In the genomic region with DNA sequence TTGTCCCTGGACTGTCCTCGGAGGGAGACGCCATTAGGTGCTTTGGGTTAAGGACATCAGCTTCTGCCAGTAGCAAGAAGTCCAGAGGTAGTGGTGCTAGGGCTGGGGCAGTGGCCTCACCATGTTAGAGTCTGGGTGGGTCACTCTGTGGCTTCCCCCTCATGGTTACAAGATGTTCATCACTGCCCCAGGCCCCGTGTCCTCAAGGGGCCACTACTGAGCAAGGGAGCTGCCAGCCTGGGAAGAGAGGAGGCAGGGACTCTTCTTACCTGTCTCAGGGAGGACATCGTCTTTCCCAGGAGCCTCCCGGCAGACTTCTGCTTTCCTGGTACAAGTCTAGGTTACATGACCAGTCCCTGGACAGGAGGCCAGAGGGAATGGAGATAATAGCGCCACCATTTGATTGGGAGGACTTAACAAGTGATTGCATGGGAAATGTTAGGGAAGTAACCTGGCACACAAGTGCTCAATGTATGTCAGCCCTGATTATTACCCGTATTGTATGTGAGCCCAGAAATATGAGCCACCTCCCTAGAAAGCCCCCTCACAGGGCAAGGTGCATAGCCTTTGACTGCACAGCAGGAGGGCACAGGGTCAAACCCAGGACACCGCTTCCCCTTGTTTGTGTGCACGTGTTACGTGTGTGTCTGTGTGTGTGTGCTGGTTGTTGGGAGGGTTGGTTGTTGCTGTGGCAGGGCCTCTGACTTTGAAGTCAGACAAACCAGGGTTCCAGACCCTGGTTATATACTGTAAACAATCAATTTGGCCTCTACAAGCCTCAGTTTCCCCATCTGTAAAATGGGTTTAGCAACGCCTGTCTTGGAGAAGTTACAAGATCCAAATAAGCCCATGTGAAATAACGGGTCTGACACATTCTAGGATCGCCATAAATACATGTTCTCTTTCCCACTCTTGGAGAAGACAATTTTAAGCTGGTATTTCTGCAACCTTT, we compare ENCODE assay signal across 20 cellular contexts. TPM values are rescaled to one million over a fixed set of nuclear protein-coding genes. Genes with fewer than 3 reads are reported as not detected.
A peak's percentile ranks its signal among the peaks of the same experiment; 100 is the strongest.
DNase-seq lines count a peak whose midpoint lies in the region; ATAC-seq, FAIRE-seq and TF ChIP-seq lines count a peak whose summit lies in the region.
"Had no signal": no experiment of that assay in that cellular context is flagged by ENCODE, and none has a peak within 500 bp of the region (broad histone marks: within the 10 kb centered on the region; RNA-seq: fewer than 3 reads in every experiment).

No MANE protein-coding gene starts in this region.

- POLR2A ChIA-PET in H1 (lab: Charles Lee; ENCODE audit: partially characterized antibody), result interaction anchor here (1.7 kb wide), 1 partner anchor 15 kb away, joined by 3 read pairs; no protein-coding TSS in a partner anchor
- POLR2A ChIA-PET in CD8-positive, alpha-beta memory T cell (lab: Charles Lee), result no interaction called here

- H3K14ac ChIP-seq in H1 (ENCODE audit: insufficient read length) (no peak overlapping the region), neuronal stem cell (ENCODE audit: low read length) (no peak overlapping the region)

- no peaks in the 10 kb centered on the region for H3K9me3 Mint-ChIP-seq in CD8-positive, alpha-beta memory T cell

- ATAC-seq in GM18909 (IDR thresholded peaks at IDR 0.05; ENCODE audit: poor library complexity, unreplicated experiment), result no peak
- ATAC-seq: SK-N-SH treated with all-trans-retinoic acid at 6 μM for 48 hours had no signal

- no peak overlapping the region for H3K56ac ChIP-seq in H1 (replicated peaks; ENCODE audit: insufficient read length, low read depth, low read length)

- no peaks in the 10 kb centered on the region for H3K36me3 Mint-ChIP-seq in CD8-positive, alpha-beta memory T cell
- H3K36me3 Mint-ChIP-seq: CD4-positive, CD25-positive, alpha-beta regulatory T cell had no signal

- H3K27ac ChIP-seq in OCI-LY3 (ENCODE audit: low read length), result no peak overlapping the region
- H3K27ac ChIP-seq in H1 (ENCODE audit: low read depth, low read length), result no peak overlapping the region
- H3K27ac ChIP-seq in neuronal stem cell (replicated peaks; ENCODE audit: low read length), result no peak overlapping the region
- H3K27ac ChIP-seq in CD8-positive, alpha-beta memory T cell (ENCODE audit: low read depth, low read length), result no peak overlapping the region

- H3K79me2 ChIP-seq in OCI-LY3 (ENCODE audit: low read length), result no peaks in the 10 kb centered on the region
- H3K79me2 ChIP-seq in H1 (ENCODE audit: control insufficient read depth in 1 of 2, insufficient read depth in 2 of 2, low read length in 2 of 2), result no peaks in the 10 kb centered on the region

- H2BK120ac ChIP-seq in H1 (replicated peaks; ENCODE audit: low read depth, low read length) (no peak overlapping the region), neuronal stem cell (ENCODE audit: low read depth, low read length) (no peak overlapping the region)

- H4K5ac ChIP-seq in H1 (ENCODE audit: insufficient read length, low read depth, low read length), result no peak overlapping the region

- H2AK5ac ChIP-seq in H1 (ENCODE audit: low read depth, low read length) (no peak overlapping the region), neuronal stem cell (ENCODE audit: low read depth, low read length) (no peak overlapping the region)

- H3K4me1 ChIP-seq in OCI-LY3 (ENCODE audit: low read length), result peaks cover 8% of the 10 kb centered on the region
- peaks cover 0 to 6% (median 2%) of the 10 kb centered on the region in 4 experiments; a peak in 5 of 7 replicates for H3K4me1 ChIP-seq in H1 (replicated peaks in 1 of 4; ENCODE audit: control insufficient read depth in 3 of 4, insufficient read depth in 4 of 4, low read length in 3 of 4)
- no peaks in the 10 kb centered on the region for H3K4me1 ChIP-seq in neuronal stem cell (ENCODE audit: control insufficient read depth in 2 of 2, insufficient read depth in 1 of 2, low read depth in 1 of 2, low read length in 2 of 2)
- no peaks in the 10 kb centered on the region for H3K4me1 ChIP-seq in CD8-positive, alpha-beta memory T cell (ENCODE audit: insufficient read depth, low read length)

- H3K79me1 ChIP-seq in H1 (ENCODE audit: low read depth, low read length) (no peaks in the 10 kb centered on the region), neuronal stem cell (ENCODE audit: low read depth, low read length) (no peaks in the 10 kb centered on the region)

- no peaks in the 10 kb centered on the region for H3K36me3 ChIP-seq in H7 (replicated peaks; ENCODE audit: control insufficient read depth, insufficient read depth, low read length)
- H3K36me3 ChIP-seq in OCI-LY3 (replicated peaks; ENCODE audit: low read depth, low read length), result peaks cover 31% of the 10 kb centered on the region
- H3K36me3 ChIP-seq in H1 (ENCODE audit: control insufficient read depth in 2 of 4, insufficient read depth in 4 of 4, low read length in 3 of 4), result no peaks in the 10 kb centered on the region
- peaks cover 0 to 4% of the 10 kb centered on the region in 2 donors for H3K36me3 ChIP-seq in neuronal stem cell (replicated peaks in 1 of 2; ENCODE audit: control insufficient read depth in 2 of 2, insufficient read depth in 2 of 2, low read length in 2 of 2)
- H3K36me3 ChIP-seq in CD8-positive, alpha-beta memory T cell (ENCODE audit: insufficient read depth, low read length), result no peaks in the 10 kb centered on the region

- TF ChIP-seq EP300 in H1 (IDR thresholded peaks at IDR 0.05; ENCODE audit: borderline replicate concordance in 1 of 2, low read depth in 2 of 2, low read length in 2 of 2), result no peak

- no peak overlapping the region for H2BK5ac ChIP-seq in H1 (ENCODE audit: low read depth, low read length)
- no peak overlapping the region for H2BK5ac ChIP-seq in neuronal stem cell (ENCODE audit: low read length)

- H4K8ac ChIP-seq in H1 (ENCODE audit: extremely low read depth, insufficient read depth, low read length) (no peak overlapping the region), neuronal stem cell (ENCODE audit: low read depth, low read length) (no peak overlapping the region)

- H3K4me3 ChIP-seq in H7 (ENCODE audit: insufficient read depth, low read depth, low read length), result no peak overlapping the region
- no peak overlapping the region for H3K4me3 ChIP-seq in OCI-LY3 (ENCODE audit: low read length)
- H3K4me3 ChIP-seq in H1 (ENCODE audit: extremely low read depth in 1 of 4, insufficient read depth in 2 of 4, low read depth in 3 of 4, low read length in 4 of 4), result no peak overlapping the region
- no peak overlapping the region for H3K4me3 ChIP-seq in neuronal stem cell (ENCODE audit: low read length in 2 of 2)
- no peak overlapping the region for H3K4me3 ChIP-seq in CD8-positive, alpha-beta memory T cell (ENCODE audit: low read length)
- H3K4me3 ChIP-seq: MG63 had no signal

- no peaks in the 10 kb centered on the region for H3K27me3 ChIP-seq in H7 (ENCODE audit: control insufficient read depth, insufficient read depth, low read length)
- no peaks in the 10 kb centered on the region for H3K27me3 ChIP-seq in OCI-LY3 (ENCODE audit: low read depth, low read length)
- no peaks in the 10 kb centered on the region for H3K27me3 ChIP-seq in H1 (replicated peaks in 1 of 4; ENCODE audit: control insufficient read depth in 3 of 4, extremely low read depth in 1 of 4, insufficient read depth in 3 of 4, low read length in 3 of 4)
- H3K27me3 ChIP-seq in neuronal stem cell (ENCODE audit: control insufficient read depth in 3 of 3, insufficient read depth in 3 of 3, low read depth in 1 of 3, low read length in 3 of 3), result no peaks in the 10 kb centered on the region
- no peaks in the 10 kb centered on the region for H3K27me3 ChIP-seq in CD8-positive, alpha-beta memory T cell (ENCODE audit: insufficient read depth, low read length, poor library complexity, severe bottlenecking)
- H3K27me3 ChIP-seq: MG63 had no signal

- H3K18ac ChIP-seq in H1 (ENCODE audit: extremely low read depth, low read length), result no peak overlapping the region
- H3K18ac ChIP-seq in neuronal stem cell (ENCODE audit: low read length), result no peak overlapping the region

- H4K20me1 ChIP-seq in OCI-LY3 (ENCODE audit: insufficient read depth, low read length) (0 out of 2 replicates have a peak, but pooled peaks cover 6% of the 10 kb centered on the region), H1 (replicated peaks in 1 of 2; ENCODE audit: control insufficient read depth in 1 of 2, insufficient read depth in 2 of 2, low read length in 2 of 2) (no peaks in the 10 kb centered on the region)

- TF ChIP-seq POLR2A in H1 (IDR thresholded peaks at IDR 0.05; ENCODE audit: control extremely low read depth in 1 of 2, low read depth in 2 of 2, low read length in 2 of 2), result no peak

- no peak overlapping the region for H2BK20ac ChIP-seq in H1 (ENCODE audit: low read length)

- no peaks in the 10 kb centered on the region for H3K4me1 Mint-ChIP-seq in CD8-positive, alpha-beta memory T cell
- H3K4me1 Mint-ChIP-seq: CD4-positive, CD25-positive, alpha-beta regulatory T cell had no signal

- H3K4ac ChIP-seq in H1 (replicated peaks; ENCODE audit: insufficient read length, low read depth, low read length) (no peak overlapping the region), neuronal stem cell (ENCODE audit: low read length) (peak overlapping the region; percentile 1)

- H2BK12ac ChIP-seq in H1 (ENCODE audit: low read depth, low read length) (peak overlapping the region; percentile 10; the same call in 1 of the 2 replicates), neuronal stem cell (ENCODE audit: low read length) (no peak overlapping the region)

- no peak overlapping the region for H3K27ac Mint-ChIP-seq in CD8-positive, alpha-beta memory T cell
- H3K27ac Mint-ChIP-seq: B cell; CD4-positive, CD25-positive, alpha-beta regulatory T cell had no signal

- H3K27me3 Mint-ChIP-seq in CD8-positive, alpha-beta memory T cell, result peaks cover 9 to 29% of the 10 kb centered on the region in 2 donors
- H3K27me3 Mint-ChIP-seq: B cell had no signal

- WGBS in H1 (ENCODE audit: extremely low coverage in 1 of 2, insufficient coverage in 1 of 2, insufficient read length in 1 of 2, insufficient replicate concordance in 2 of 2, low coverage in 1 of 2, low lambda C conversion rate in 2 of 2, missing lambda C conversion rate in 1 of 2), 2 experiments, result 89% methylated on average over 13 of the region's 13 CpGs; no CpG with 5 or more reads in 1 of the 2 experiments
- no CpG with 5 or more reads among the region's 13 CpGs for WGBS in neuronal stem cell (ENCODE audit: extremely low coverage in 2 of 2, insufficient read length in 2 of 2, insufficient replicate concordance in 1 of 2), 2 donors

- CTCF ChIA-PET in H1 (lab: Charles Lee; ENCODE audit: partially characterized antibody), result interaction anchor here (0.7 to 1.8 kb wide), 7 partner anchors 14 to 817 kb away, joined by 3 to 5 read pairs (median 4); no protein-coding TSS in a partner anchor
- CTCF ChIA-PET in CD8-positive, alpha-beta memory T cell (lab: Charles Lee), result no interaction called here

- H3K23ac ChIP-seq in H1 (ENCODE audit: insufficient read length) (no peak overlapping the region), neuronal stem cell (ENCODE audit: low read depth, low read length, poor library complexity) (no peak overlapping the region)

- no peak for FAIRE-seq in H1 (lab: Jason Lieb, UNC)
- FAIRE-seq: RCC 7860 had no signal

- peak; percentile 44 for TF ChIP-seq CTCF in OCI-LY3 (IDR thresholded peaks at IDR 0.05; ENCODE audit: low read depth, low read length)
- peak; percentile 22 to 50 (median 47); a peak in 3 of 4 replicates for TF ChIP-seq CTCF in H1 (IDR thresholded peaks at IDR 0.05; ENCODE audit: control extremely low read depth in 1 of 3, insufficient read depth in 1 of 3, low read depth in 1 of 3, low read length in 3 of 3)
- no peak for TF ChIP-seq CTCF in GM10266 (IDR thresholded peaks at IDR 0.05; ENCODE audit: control insufficient read depth, insufficient read depth, low read depth, missing control alignments)

- no peak overlapping the region for H3K4me2 ChIP-seq in OCI-LY3 (ENCODE audit: low read length)
- H3K4me2 ChIP-seq in H1 (ENCODE audit: insufficient read depth in 1 of 2, low read depth in 2 of 2, low read length in 2 of 2), result no peak overlapping the region
- no peak overlapping the region for H3K4me2 ChIP-seq in neuronal stem cell (ENCODE audit: insufficient read depth, low read length, poor library complexity, severe bottlenecking)

- H3K9ac ChIP-seq in OCI-LY3 (ENCODE audit: low read length) (no peak overlapping the region), H1 (replicated peaks in 1 of 4; ENCODE audit: extremely low read depth in 1 of 4, low read depth in 3 of 4, low read length in 3 of 4) (no peak overlapping the region; a peak in 1 of 7 replicates), neuronal stem cell (ENCODE audit: low read depth, low read length, poor library complexity) (no peak overlapping the region)

- H3K23me2 ChIP-seq in H1 (ENCODE audit: low read depth, low read length), result no peaks in the 10 kb centered on the region

- H3K4me3 Mint-ChIP-seq in CD8-positive, alpha-beta memory T cell, result no peak overlapping the region
- H3K4me3 Mint-ChIP-seq: B cell; CD4-positive, CD25-positive, alpha-beta regulatory T cell had no signal

- DNase-seq in H7 (peak; percentile 66), H1 (ENCODE audit: low read depth in 1 of 2, low spot score in 2 of 2) (no peak), neuronal stem cell (ENCODE audit: low spot score) (no peak), GM10266 (ENCODE audit: extremely low spot score) (no peak), NCI-H510A treated with DMSO at 0.1 percent for 48 hours (lab: John Stamatoyannopoulos, UW) (no peak)
- DNase-seq in CD8-positive, alpha-beta memory T cell, result no peak
- DNase-seq: CD4-positive, CD25-positive, alpha-beta regulatory T cell; HCEC 1CT; MG63; NCI-H1092; NCI-H1694; NCI-H345; NCI-H774; Right ventricle myocardium superior had no signal

- H3K9me3 ChIP-seq in OCI-LY3 (ENCODE audit: insufficient read depth, low read length) (no peaks in the 10 kb centered on the region), H1 (ENCODE audit: insufficient read depth in 2 of 2, low read depth in 1 of 2, low read length in 1 of 2) (no peaks in the 10 kb centered on the region), neuronal stem cell (replicated peaks in 1 of 2; ENCODE audit: control insufficient read depth in 2 of 2, insufficient read depth in 1 of 2, low read depth in 1 of 2, low read length in 2 of 2) (no peaks in the 10 kb centered on the region)
- H3K9me3 ChIP-seq in CD8-positive, alpha-beta memory T cell (ENCODE audit: low read length), result no peaks in the 10 kb centered on the region
- H3K9me3 ChIP-seq: MG63 had no signal

- H2AFZ ChIP-seq in OCI-LY3 (ENCODE audit: low read depth, low read length) (no peak overlapping the region), H1 (ENCODE audit: low read length) (no peak overlapping the region), neuronal stem cell (ENCODE audit: low read length) (no peak overlapping the region)

- H2BK15ac ChIP-seq in H1 (ENCODE audit: low read length), result no peak overlapping the region
- no peak overlapping the region for H2BK15ac ChIP-seq in neuronal stem cell (ENCODE audit: low read length)

- peak overlapping the region; percentile 57 for H4K91ac ChIP-seq in H1 (replicated peaks; ENCODE audit: insufficient read length, low read length)
- no peak overlapping the region for H4K91ac ChIP-seq in neuronal stem cell (ENCODE audit: low read depth, low read length, poor library complexity)

- TF ChIP-seq RAD21 in H1 (IDR thresholded peaks at IDR 0.05 in 1 of 2, conservative IDR thresholded peaks at IDR 0.05 in 1 of 2; ENCODE audit: low read depth in 2 of 2, low read length in 2 of 2), result peak; percentile 16 to 37; a peak in 1 of 4 replicates

RNA-seq across cellular contexts. Expression of a gene that starts 30.0 kb away (rescaled TPM):
- 6.7 and 8.1 TPM in 2 replicates for total RNA-seq in H7 (2014; rRNA removed; shearing (Covaris generic))
- total RNA-seq in H1 (2021; fragmentation: NEBNext Ultra II Directional; extraction: Animal tissue kit (Norgen Biotek cat#: 25700)), result 4.3 and 4.4 TPM in 2 replicates
- 3.9 and 5.7 TPM in 2 replicates for polyA plus RNA-seq in H1 (2011; rRNA removed)
- 3.2 TPM for polyA plus RNA-seq in H1 (2011; cell fraction: cytosol; rRNA removed)
- 6.7 TPM for polyA plus RNA-seq in H1 (2011; cell fraction: nucleus; rRNA removed)
- polyA plus RNA-seq in H1 (2012, experiment 1 of 2), result 4.9 to 6.1 TPM (median 5.2 TPM) in 4 replicates
- 4.8 TPM for polyA plus RNA-seq in H1 (2012, experiment 2 of 2)
- polyA plus RNA-seq in H1 (2013, experiment 1 of 2), result 2.9 TPM
- polyA plus RNA-seq in H1 (2013, experiment 2 of 2), result 3.1 TPM
- 3.2 and 3.4 TPM in 2 replicates for polyA minus RNA-seq in H1 (2011; rRNA and poly(A)+ RNA removed)
- polyA minus RNA-seq in H1 (2011; cell fraction: cytosol; rRNA and poly(A)+ RNA removed), result 3.3 TPM
- 3.0 TPM for polyA minus RNA-seq in H1 (2011; cell fraction: nucleus; rRNA and poly(A)+ RNA removed)
- polyA plus RNA-seq in neuronal stem cell (2013, experiment 1 of 2), result 8.4 TPM
- polyA plus RNA-seq in neuronal stem cell (2013, experiment 2 of 2), result 8.4 TPM
- under 1 TPM; 0.53 to 0.66 TPM for total RNA-seq in CD8-positive, alpha-beta memory T cell
- polyA plus RNA-seq in CD8-positive, alpha-beta memory T cell, result not detected
- total RNA-seq: CD4-positive, CD25-positive, alpha-beta regulatory T cell; T-helper 1 cell treated with Interleukin-12 subunit alpha and Interleukin-12 subunit beta and Interleukin-4 antibody, amounts not matched to agents 30 ng/mL and 1 ng/mL, for 36 hours had no signal
- polyA plus RNA-seq: CD4-positive, CD25-positive, alpha-beta regulatory T cell had no signal
